Comparison of ENCODE assay signal across 8 cellular contexts in the genomic region with DNA sequence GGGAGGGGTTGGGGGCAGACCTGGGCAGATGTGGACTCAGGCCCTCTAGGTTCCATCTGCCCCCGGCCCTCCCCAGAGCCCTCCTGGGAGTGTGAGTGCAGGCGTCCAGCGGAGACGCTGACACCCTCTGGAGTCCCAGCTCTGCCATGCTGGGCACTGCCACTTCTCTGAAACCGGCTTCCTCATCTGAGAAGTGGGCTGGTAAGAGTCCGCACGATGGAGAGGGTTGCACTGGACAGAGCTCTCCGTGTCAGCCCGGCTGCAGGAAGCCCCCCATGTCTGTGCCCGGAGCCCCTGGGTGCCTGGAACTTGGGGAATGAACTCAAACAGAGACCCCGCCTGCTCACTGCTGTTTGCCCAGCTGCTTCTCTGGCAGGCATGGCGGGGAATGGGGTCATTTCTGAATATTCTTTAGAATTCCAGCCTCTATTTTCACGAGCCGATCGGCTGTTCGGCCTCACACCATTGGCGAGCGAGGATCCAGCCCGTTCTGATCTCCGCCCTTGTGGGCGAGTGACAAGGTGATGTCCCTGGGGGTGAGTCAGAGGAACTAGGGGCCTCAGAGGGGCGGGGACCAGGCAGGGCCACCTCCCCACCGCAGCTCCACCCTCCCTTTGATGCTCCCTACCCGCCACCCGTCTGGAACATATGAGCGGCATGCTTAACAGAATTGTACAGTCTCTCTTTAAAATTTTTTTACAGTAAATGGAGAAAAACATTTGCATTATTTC. TPM values are rescaled to one million over a fixed set of nuclear protein-coding genes. Genes with fewer than 3 reads are reported as not detected.
DNase-seq lines count a peak whose midpoint lies in the region; ATAC-seq and TF ChIP-seq lines count a peak whose summit lies in the region.

No MANE protein-coding gene starts in this region.

- no peaks in the 10 kb centered on the region for H3K36me3 ChIP-seq in prostate gland

- TF ChIP-seq CTCF in prostate gland (IDR thresholded peaks at IDR 0.05) (no peak), foreskin keratinocyte (conservative IDR thresholded peaks at IDR 0.05) (no peak)

- ATAC-seq in foreskin keratinocyte: no peak
- no peak for ATAC-seq in HG02571 (IDR thresholded peaks at IDR 0.05; ENCODE audit: unreplicated experiment)

- no peak overlapping the region for H3K27ac ChIP-seq in prostate gland
- H3K27ac ChIP-seq in foreskin keratinocyte: no peak overlapping the region

- peaks cover 7% of the 10 kb centered on the region for H3K27me3 ChIP-seq in prostate gland (replicated peaks; ENCODE audit: insufficient read depth)
- H3K27me3 ChIP-seq in foreskin keratinocyte: peaks cover 46% of the 10 kb centered on the region

- H3K4me1 ChIP-seq in prostate gland (replicated peaks) (no peaks in the 10 kb centered on the region), foreskin keratinocyte (no peaks in the 10 kb centered on the region)

- 42% methylated on average over 25 of the region's 26 CpGs for WGBS in prostate gland

- H3K4me3 ChIP-seq in prostate gland: no peak overlapping the region

- DNase-seq in COLO829 (ENCODE audit: low spot score) (peak; percentile 31), SW480 (ENCODE audit: low spot score) (peak; percentile 98), prostate gland (ENCODE audit: low spot score) (no peak), AG08396 (ENCODE audit: low spot score) (no peak), foreskin keratinocyte (no peak)
- DNase-seq in activated effector memory CD4-positive, alpha-beta T cell treated with Interleukin-2 at 50 U/mL for 16 hours: peak; percentile 20
- DNase-seq in stimulated activated CD4-positive, alpha-beta T cell treated with anti-CD3 and anti-CD28 coated beads, Interleukin-15, amount 100 ng/mL, for 24 hours: peak; percentile 87

- H3K9me3 ChIP-seq in prostate gland: no peaks in the 10 kb centered on the region

- intact Hi-C loops in prostate gland (cut with DNase I): no loop called here

- TF ChIP-seq POLR2A in prostate gland (IDR thresholded peaks at IDR 0.05): no peak

RNA-seq across cellular contexts. Expression of a gene that starts 47.8 kb away (rescaled TPM):
- 10 to 100 TPM in 1 of 2 donors, 1 to 10 TPM in 1; 1.3 to 53.7 TPM for total RNA-seq in prostate gland
- not detected in 2 replicates for total RNA-seq in foreskin keratinocyte
- not detected in 2 replicates for polyA plus RNA-seq in foreskin keratinocyte

Comparison
In these comparisons a context has a peak if more than half of its experiments do, and no peak if none do; other contexts are left out.
1. DNase-seq: peak in COLO829 (single experiment), SW480 (single experiment), activated effector memory CD4-positive, alpha-beta T cell treated with Interleukin-2 at 50 U/mL for 16 hours (single experiment) and stimulated activated CD4-positive, alpha-beta T cell treated with anti-CD3 and anti-CD28 coated beads, Interleukin-15, amount 100 ng/mL, for 24 hours (single experiment); none in prostate gland (single experiment), AG08396 (single experiment) and foreskin keratinocyte (0 of 2).